In genomic region chr10:129568562-129569344, GRCh38 we compare ENCODE assay signal across 19 cellular contexts.
DNase-seq lines count a peak whose midpoint lies in the region; ATAC-seq lines count a peak whose summit lies in the region.
"Had no signal": no experiment of that assay in that cellular context is flagged by ENCODE, and none has a peak within 500 bp of the region (broad histone marks: within the 10 kb centered on the region; RNA-seq: fewer than 3 reads in every experiment).

No MANE protein-coding gene starts in this region.

- no peak for DNase-seq in Right ventricle myocardium superior
- no peak for DNase-seq in right cardiac atrium
- DNase-seq in SJCRH30: peak; percentile 32 to 50
- peak; percentile 64 for DNase-seq in islet precursor cell
- no peak for DNase-seq in T-helper 17 cell
- no peak for DNase-seq in cerebellar nuclear complex (lab: John Stamatoyannopoulos, UW)
- DNase-seq in activated CD4-positive, alpha-beta memory T cell treated with anti-CD3 and anti-CD28 coated beads for 36 hours: no peak
- no peak for DNase-seq in KG1 (lab: John Stamatoyannopoulos, UW)
- DNase-seq: ACHN; activated naive CD8-positive, alpha-beta T cell treated with anti-CD3 and anti-CD28 coated beads for 36 hours; effector CD8-positive, alpha-beta T cell; GDM1; left lung; NCI-H1694 had no signal

- no peak overlapping the region for H3K4me3 Mint-ChIP-seq in T-helper 17 cell
- no peak overlapping the region for H3K4me3 Mint-ChIP-seq in activated CD4-positive, alpha-beta memory T cell treated with anti-CD3 and anti-CD28 coated beads for 36 hours
- H3K4me3 Mint-ChIP-seq: activated naive CD8-positive, alpha-beta T cell treated with anti-CD3 and anti-CD28 coated beads for 36 hours had no signal

- no peak overlapping the region for H3K27ac ChIP-seq in right cardiac atrium (ENCODE audit: low read length)
- H3K27ac ChIP-seq in SJCRH30: no peak overlapping the region
- H3K27ac ChIP-seq: left lung, neutrophil, SK-N-MC, vagina had no signal

- no peaks in the 10 kb centered on the region for H3K27me3 ChIP-seq in right cardiac atrium (ENCODE audit: control insufficient read depth, insufficient read depth)
- no peaks in the 10 kb centered on the region for H3K27me3 ChIP-seq in SJCRH30
- H3K27me3 ChIP-seq: left lung, neutrophil, vagina had no signal

- H3K36me3 ChIP-seq in SJCRH30: no peaks in the 10 kb centered on the region
- H3K36me3 ChIP-seq: left lung, neutrophil, vagina had no signal

- H3K4me3 ChIP-seq in right cardiac atrium (ENCODE audit: low read length) (no peak overlapping the region), SJCRH30 (no peak overlapping the region)
- H3K4me3 ChIP-seq: K562, left lung, SK-N-MC, vagina had no signal

- no peak overlapping the region for H3K27ac Mint-ChIP-seq in T-helper 17 cell
- H3K27ac Mint-ChIP-seq in activated CD4-positive, alpha-beta memory T cell treated with anti-CD3 and anti-CD28 coated beads for 36 hours: no peak overlapping the region
- H3K27ac Mint-ChIP-seq: activated naive CD8-positive, alpha-beta T cell treated with anti-CD3 and anti-CD28 coated beads for 36 hours had no signal

- H3K9me3 ChIP-seq in right cardiac atrium (ENCODE audit: control insufficient read depth, low read length) (no peaks in the 10 kb centered on the region), SJCRH30 (replicated peaks) (no peaks in the 10 kb centered on the region), T-helper 17 cell (ENCODE audit: control insufficient read depth, low read length, poor library complexity, severe bottlenecking) (no peaks in the 10 kb centered on the region)
- H3K9me3 ChIP-seq: neutrophil, vagina had no signal

- peaks cover 5% of the 10 kb centered on the region for H3K36me3 Mint-ChIP-seq in T-helper 17 cell (ENCODE audit: low read depth)
- H3K36me3 Mint-ChIP-seq in activated CD4-positive, alpha-beta memory T cell treated with anti-CD3 and anti-CD28 coated beads for 36 hours: peaks cover 38% of the 10 kb centered on the region

- ATAC-seq in Right ventricle myocardium superior (ENCODE audit: poor library complexity) (peak; percentile 43), right cardiac atrium (no peak), T-helper 17 cell (no peak)
- ATAC-seq: K562, left lung, Panc1 had no signal

- peaks cover 2% of the 10 kb centered on the region for H3K4me1 Mint-ChIP-seq in T-helper 17 cell
- H3K4me1 Mint-ChIP-seq in activated CD4-positive, alpha-beta memory T cell treated with anti-CD3 and anti-CD28 coated beads for 36 hours (ENCODE audit: low read depth): no peaks in the 10 kb centered on the region
- H3K4me1 Mint-ChIP-seq: activated naive CD8-positive, alpha-beta T cell treated with anti-CD3 and anti-CD28 coated beads for 36 hours had no signal

- POLR2A ChIA-PET in activated CD4-positive, alpha-beta memory T cell treated with anti-CD3 and anti-CD28 coated beads for 36 hours (lab: Charles Lee): no interaction called here

- CTCF ChIA-PET in activated CD4-positive, alpha-beta memory T cell treated with anti-CD3 and anti-CD28 coated beads for 36 hours (lab: Charles Lee): no interaction called here

- H3K4me1 ChIP-seq in right cardiac atrium (ENCODE audit: control insufficient read depth, insufficient read depth, low read length) (no peaks in the 10 kb centered on the region), SJCRH30 (no peaks in the 10 kb centered on the region)
- H3K4me1 ChIP-seq: left lung, vagina had no signal

- WGBS in right cardiac atrium: 75% methylated on average over 16 of the region's 16 CpGs

- H3K27me3 Mint-ChIP-seq in T-helper 17 cell: no peaks in the 10 kb centered on the region
- no peaks in the 10 kb centered on the region for H3K27me3 Mint-ChIP-seq in activated CD4-positive, alpha-beta memory T cell treated with anti-CD3 and anti-CD28 coated beads for 36 hours
- H3K27me3 Mint-ChIP-seq: activated naive CD8-positive, alpha-beta T cell treated with anti-CD3 and anti-CD28 coated beads for 36 hours had no signal

- peaks cover 13% of the 10 kb centered on the region for H3K9me3 Mint-ChIP-seq in activated CD4-positive, alpha-beta memory T cell treated with anti-CD3 and anti-CD28 coated beads for 36 hours

- intact Hi-C loops in Right ventricle myocardium superior (cut with DNase I): no loop called here
- intact Hi-C loops in right cardiac atrium (cut with DNase I): no loop called here
- intact Hi-C loops in activated CD4-positive, alpha-beta memory T cell treated with anti-CD3 and anti-CD28 coated beads for 36 hours (cut with micrococcal nuclease): no loop called here

Comparison
In these comparisons a context has a peak if more than half of its experiments do, and no peak if none do; other contexts are left out.
1. DNase-seq: peak in SJCRH30 (2 of 2) and islet precursor cell (single experiment); none in Right ventricle myocardium superior (single experiment), right cardiac atrium (0 of 3), T-helper 17 cell (0 of 3), cerebellar nuclear complex (0 of 2), activated CD4-positive, alpha-beta memory T cell treated with anti-CD3 and anti-CD28 coated beads for 36 hours (single experiment) and KG1 (single experiment).